25 cellular contexts compared by ENCODE assay signal in genomic region chr5:126867237-126867636, GRCh38.
DNase-seq lines count a peak whose midpoint lies in the region; ATAC-seq, FAIRE-seq and TF ChIP-seq lines count a peak whose summit lies in the region.
"Had no signal": no experiment of that assay in that cellular context is flagged by ENCODE, and none has a peak within 500 bp of the region (broad histone marks: within the 10 kb centered on the region; RNA-seq: fewer than 3 reads in every experiment).

No MANE protein-coding gene starts in this region.

- H3K36me3 ChIP-seq in CD4-positive, CD25-positive, alpha-beta regulatory T cell (ENCODE audit: control insufficient read depth, insufficient read depth, low read length), result peaks cover 2% of the 10 kb centered on the region
- H3K36me3 ChIP-seq in small intestine (ENCODE audit: control insufficient read depth in 2 of 2, insufficient read depth in 2 of 2, low read length in 2 of 2), result no peaks in the 10 kb centered on the region

- H3K4me3 Mint-ChIP-seq in activated CD8-positive, alpha-beta memory T cell treated with anti-CD3 and anti-CD28 coated beads, Interleukin-2, amount 10 ng/mL, durations not matched to agents 7 days and 5 days, result no peak overlapping the region
- peak overlapping the region in 1 of 4 donors; percentile 16 for H3K4me3 Mint-ChIP-seq in CD4-positive, CD25-positive, alpha-beta regulatory T cell
- H3K4me3 Mint-ChIP-seq in brain (peak overlapping the region in 1 of 5 experiments; percentile 44), memory B cell (no peak overlapping the region)
- H3K4me3 Mint-ChIP-seq: CD4-positive, alpha-beta memory T cell; GM23338 had no signal

- H3K4me3 ChIP-seq in CD4-positive, CD25-positive, alpha-beta regulatory T cell (ENCODE audit: low read depth, low read length), result no peak overlapping the region
- no peak overlapping the region for H3K4me3 ChIP-seq in small intestine (ENCODE audit: low read depth in 1 of 2, low read length in 2 of 2)
- H3K4me3 ChIP-seq: GM12878, GM23338 had no signal

- no peaks in the 10 kb centered on the region for H3K27me3 ChIP-seq in CD4-positive, CD25-positive, alpha-beta regulatory T cell (ENCODE audit: control insufficient read depth, insufficient read depth, low read length)
- no peaks in the 10 kb centered on the region for H3K27me3 ChIP-seq in small intestine (ENCODE audit: control insufficient read depth in 2 of 2, insufficient read depth in 2 of 2, low read length in 2 of 2)

- H3K36me3 Mint-ChIP-seq in activated CD8-positive, alpha-beta memory T cell treated with anti-CD3 and anti-CD28 coated beads, Interleukin-2, amount 10 ng/mL, durations not matched to agents 7 days and 5 days, result peaks cover 13% of the 10 kb centered on the region
- peaks cover 14% of the 10 kb centered on the region for H3K36me3 Mint-ChIP-seq in CD4-positive, CD25-positive, alpha-beta regulatory T cell
- no peaks in the 10 kb centered on the region for H3K36me3 Mint-ChIP-seq in brain
- peaks cover 8% of the 10 kb centered on the region for H3K36me3 Mint-ChIP-seq in memory B cell
- peaks cover 0 to 6% of the 10 kb centered on the region in 2 donors for H3K36me3 Mint-ChIP-seq in activated naive CD4-positive, alpha-beta T cell treated with anti-CD3 and anti-CD28 coated beads, Interleukin-2, amount 50 U/mL, for 72 hours

- no peak overlapping the region for H3K27ac ChIP-seq in CD4-positive, CD25-positive, alpha-beta regulatory T cell (ENCODE audit: insufficient read depth, low read length, poor library complexity, severe bottlenecking)
- no peak overlapping the region for H3K27ac ChIP-seq in small intestine (ENCODE audit: low read depth in 1 of 2, low read length in 1 of 2)
- H3K27ac ChIP-seq: 22Rv1 had no signal

- no peaks in the 10 kb centered on the region for H3K9me3 Mint-ChIP-seq in activated CD8-positive, alpha-beta memory T cell treated with anti-CD3 and anti-CD28 coated beads, Interleukin-2, amount 10 ng/mL, durations not matched to agents 7 days and 5 days (ENCODE audit: low read depth)
- peaks cover 0 to 2% (median 0%) of the 10 kb centered on the region in 7 donors for H3K9me3 Mint-ChIP-seq in CD4-positive, CD25-positive, alpha-beta regulatory T cell
- H3K9me3 Mint-ChIP-seq in brain (peaks cover 0 to 5% (median 0%) of the 10 kb centered on the region in 5 experiments), memory B cell (no peaks in the 10 kb centered on the region)
- no peaks in the 10 kb centered on the region for H3K9me3 Mint-ChIP-seq in activated naive CD4-positive, alpha-beta T cell treated with anti-CD3 and anti-CD28 coated beads, Interleukin-2, amount 50 U/mL, for 72 hours
- H3K9me3 Mint-ChIP-seq: CD4-positive, alpha-beta memory T cell; GM23338 had no signal

- ATAC-seq in activated CD8-positive, alpha-beta memory T cell treated with anti-CD3 and anti-CD28 coated beads, Interleukin-2, amount 10 ng/mL, durations not matched to agents 7 days and 5 days, result no peak
- ATAC-seq in CD4-positive, CD25-positive, alpha-beta regulatory T cell (ENCODE audit: low read depth in 2 of 2), result no peak
- no peak for ATAC-seq in memory B cell (ENCODE audit: low read depth)
- ATAC-seq in activated naive CD4-positive, alpha-beta T cell treated with anti-CD3 and anti-CD28 coated beads, Interleukin-2, amount 50 U/mL, for 72 hours, result no peak
- ATAC-seq: GM12878, GM23338, HCT116 had no signal

- no peak for TF ChIP-seq CTCF in brain (conservative IDR thresholded peaks at IDR 0.05)

- H3K4me1 Mint-ChIP-seq in activated CD8-positive, alpha-beta memory T cell treated with anti-CD3 and anti-CD28 coated beads, Interleukin-2, amount 10 ng/mL, durations not matched to agents 7 days and 5 days, result peaks cover 8% of the 10 kb centered on the region
- peaks cover 1 to 18% (median 11%) of the 10 kb centered on the region in 4 donors for H3K4me1 Mint-ChIP-seq in CD4-positive, CD25-positive, alpha-beta regulatory T cell
- H3K4me1 Mint-ChIP-seq in brain (peaks cover 42% of the 10 kb centered on the region), memory B cell (peaks cover 10% of the 10 kb centered on the region)

- CTCF ChIA-PET in activated CD8-positive, alpha-beta memory T cell treated with anti-CD3 and anti-CD28 coated beads, Interleukin-2, amount 10 ng/mL, durations not matched to agents 7 days and 5 days (lab: Charles Lee), result interaction anchor here (1.6 kb wide), 1 partner anchor 14 kb away, joined by 4 read pairs; no protein-coding TSS in a partner anchor

- H3K9me3 ChIP-seq in CD4-positive, CD25-positive, alpha-beta regulatory T cell (ENCODE audit: control insufficient read depth in 2 of 2, low read length in 2 of 2), result no peaks in the 10 kb centered on the region
- H3K9me3 ChIP-seq in small intestine (ENCODE audit: control insufficient read depth, low read depth), result no peaks in the 10 kb centered on the region

- no peak overlapping the region for H3K27ac Mint-ChIP-seq in activated CD8-positive, alpha-beta memory T cell treated with anti-CD3 and anti-CD28 coated beads, Interleukin-2, amount 10 ng/mL, durations not matched to agents 7 days and 5 days
- peak overlapping the region in 2 of 3 donors; percentile 5 to 56 for H3K27ac Mint-ChIP-seq in CD4-positive, CD25-positive, alpha-beta regulatory T cell
- H3K27ac Mint-ChIP-seq in brain, result peak overlapping the region in 4 of 5 experiments; percentile 32 to 97 (median 68)
- peak overlapping the region; percentile 42 for H3K27ac Mint-ChIP-seq in memory B cell
- no peak overlapping the region for H3K27ac Mint-ChIP-seq in activated naive CD4-positive, alpha-beta T cell treated with anti-CD3 and anti-CD28 coated beads, Interleukin-2, amount 50 U/mL, for 72 hours
- H3K27ac Mint-ChIP-seq: GM23338 had no signal

- no peak for FAIRE-seq in small intestine (lab: Jason Lieb, UNC)
- FAIRE-seq: GM12878, HTR-8/SVneo had no signal

- 81 to 90% (median 85%) methylated on average over 6 of the region's 6 CpGs for WGBS in small intestine, 3 donors

- peaks cover 9% of the 10 kb centered on the region for H3K4me1 ChIP-seq in CD4-positive, CD25-positive, alpha-beta regulatory T cell (ENCODE audit: control insufficient read depth, insufficient read depth, low read length, poor library complexity, severe bottlenecking)
- H3K4me1 ChIP-seq in small intestine (ENCODE audit: control insufficient read depth in 2 of 2, insufficient read depth in 1 of 2, low read depth in 1 of 2, low read length in 1 of 2), result peaks cover 0 to 2% of the 10 kb centered on the region in 2 donors

- peak; percentile 19 for DNase-seq in activated CD8-positive, alpha-beta memory T cell treated with anti-CD3 and anti-CD28 coated beads, Interleukin-2, amount 10 ng/mL, durations not matched to agents 7 days and 5 days
- DNase-seq in activated CD8-positive, alpha-beta memory T cell treated with anti-CD3 and anti-CD28 coated beads, Interleukin-2, amount 50 U/mL, for 48 hours, result no peak
- no peak for DNase-seq in CD4-positive, CD25-positive, alpha-beta regulatory T cell
- DNase-seq in memory B cell (ENCODE audit: low spot score in 2 of 2), result no peak
- no peak for DNase-seq in GM03348 (ENCODE audit: low spot score)
- no peak for DNase-seq in small intestine
- no peak for DNase-seq in activated naive CD4-positive, alpha-beta T cell treated with anti-CD3 and anti-CD28 coated beads, Interleukin-2, amount 50 U/mL, for 72 hours (ENCODE audit: low spot score in 2 of 2)
- DNase-seq: AML-193; CD4-positive, alpha-beta memory T cell; DMS153; GF-D8; MM.1S; NCI-H1092 treated with DMSO at 0.1 percent for 48 hours; NCI-H146; NCI-H2081; NCI-H510A; NCI-H748 treated with DMSO at 0.1 percent for 48 hours; NK-92 treated with Interleukin-12 subunit alpha and Interleukin-12 subunit beta, amount 100 ng/mL, for 24 hours; SHP77 treated with DMSO at 0.1 percent for 48 hours had no signal

- no peaks in the 10 kb centered on the region for H3K27me3 Mint-ChIP-seq in activated CD8-positive, alpha-beta memory T cell treated with anti-CD3 and anti-CD28 coated beads, Interleukin-2, amount 10 ng/mL, durations not matched to agents 7 days and 5 days
- no peaks in the 10 kb centered on the region for H3K27me3 Mint-ChIP-seq in CD4-positive, CD25-positive, alpha-beta regulatory T cell
- H3K27me3 Mint-ChIP-seq in brain, result peaks cover 4% of the 10 kb centered on the region
- H3K27me3 Mint-ChIP-seq in memory B cell, result no peaks in the 10 kb centered on the region
- H3K27me3 Mint-ChIP-seq: CD4-positive, alpha-beta memory T cell had no signal

Comparison
In these comparisons a context has a peak if more than half of its experiments do, and no peak if none do; other contexts are left out.
1. H3K27ac Mint-ChIP-seq: peak in CD4-positive, CD25-positive, alpha-beta regulatory T cell (2 of 3), brain (4 of 5) and memory B cell (single experiment); none in activated CD8-positive, alpha-beta memory T cell treated with anti-CD3 and anti-CD28 coated beads, Interleukin-2, amount 10 ng/mL, durations not matched to agents 7 days and 5 days (single experiment) and activated naive CD4-positive, alpha-beta T cell treated with anti-CD3 and anti-CD28 coated beads, Interleukin-2, amount 50 U/mL, for 72 hours (0 of 2).